Comparison of ENCODE assay signal across 11 cellular contexts in the genomic region with DNA sequence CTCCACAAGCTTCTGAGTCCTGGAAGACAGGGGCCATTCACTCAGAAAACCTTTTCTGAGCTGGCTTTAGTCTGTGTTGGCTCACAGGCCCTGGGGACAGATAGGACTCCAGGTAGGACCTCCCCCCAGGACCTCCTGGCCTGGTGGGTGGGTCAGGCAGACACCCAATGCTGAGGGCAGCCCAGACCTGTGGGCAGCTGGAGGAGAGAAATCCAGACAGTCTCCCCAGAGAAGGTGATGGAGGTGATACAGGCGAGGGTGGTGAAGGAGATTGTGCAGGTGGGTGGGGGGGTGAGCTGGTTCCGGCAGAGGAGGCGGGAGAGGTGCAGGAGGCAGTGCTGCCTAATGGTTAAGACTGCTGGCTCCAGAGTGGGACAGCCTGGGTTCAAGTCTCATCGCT. TPM values are rescaled to one million over a fixed set of nuclear protein-coding genes. Genes with fewer than 3 reads are reported as not detected.
DNase-seq lines count a peak whose midpoint lies in the region; ATAC-seq and TF ChIP-seq lines count a peak whose summit lies in the region.
"Had no signal": no experiment of that assay in that cellular context is flagged by ENCODE, and none has a peak within 500 bp of the region (broad histone marks: within the 10 kb centered on the region; RNA-seq: fewer than 3 reads in every experiment).

No MANE protein-coding gene starts in this region.

- peaks cover 10 to 29% of the 10 kb centered on the region in 2 donors for H3K36me3 ChIP-seq in ascending aorta
- H3K36me3 ChIP-seq in cardiac muscle cell = no peaks in the 10 kb centered on the region
- no peaks in the 10 kb centered on the region for H3K36me3 ChIP-seq in neural progenitor cell
- H3K36me3 ChIP-seq in tibial nerve = peaks cover 0 to 8% (median 0%) of the 10 kb centered on the region in 3 donors

- no peak for TF ChIP-seq POLR2A in tibial nerve (IDR thresholded peaks at IDR 0.05)

- H3K4me2 ChIP-seq in neural progenitor cell = no peak overlapping the region
- H3K4me2 ChIP-seq: SK-N-SH had no signal

- intact Hi-C loops in ascending aorta (cut with DNase I) = loop anchor here (1.0 to 5.0 kb wide), 3 partner anchors 14 to 78 kb away; no protein-coding TSS in a partner anchor
- intact Hi-C loops in activated T-helper 1 cell treated with anti-CD3 and anti-CD28 coated beads, Interleukin-12 subunit alpha, Interleukin-12 subunit beta, Interleukin-2, Interleukin-4 antibody, amounts not matched to agents 30 ng/mL and 10 ng/mL and 1 ng/mL, durations not matched to agents 14 hours and 24 hours and 36 hours (cut with micrococcal nuclease) = no loop called here

- no peak overlapping the region for H3K9ac ChIP-seq in neural progenitor cell
- H3K9ac ChIP-seq: SK-N-SH had no signal

- H3K27me3 ChIP-seq in ascending aorta (no peaks in the 10 kb centered on the region), cardiac muscle cell (no peaks in the 10 kb centered on the region), neural progenitor cell (no peaks in the 10 kb centered on the region), tibial nerve (no peaks in the 10 kb centered on the region)

- TF ChIP-seq CTCF in ascending aorta (IDR thresholded peaks at IDR 0.05) (no peak), cardiac muscle cell (IDR thresholded peaks at IDR 0.05; ENCODE audit: low read depth, low read length) (no peak), neural progenitor cell (IDR thresholded peaks at IDR 0.05) (no peak), tibial nerve (IDR thresholded peaks at IDR 0.05) (no peak), GM13977 (IDR thresholded peaks at IDR 0.05; ENCODE audit: extremely low read depth, insufficient read depth, missing control alignments) (no peak)

- no peaks in the 10 kb centered on the region for H3F3A ChIP-seq in neural progenitor cell (ENCODE audit: low read depth)

- peaks cover 15% of the 10 kb centered on the region for H3K27me3 Mint-ChIP-seq in neural progenitor cell (ENCODE audit: insufficient read depth, low read depth)
- peaks cover 13% of the 10 kb centered on the region for H3K27me3 Mint-ChIP-seq in activated T-helper 1 cell treated with anti-CD3 and anti-CD28 coated beads, Interleukin-12 subunit alpha, Interleukin-12 subunit beta, Interleukin-2, Interleukin-4 antibody, amounts not matched to agents 30 ng/mL and 10 ng/mL and 1 ng/mL, durations not matched to agents 14 hours and 24 hours and 36 hours (ENCODE audit: insufficient read depth)

- H3K27ac ChIP-seq in ascending aorta (peak overlapping the region; percentile 86 to 91), cardiac muscle cell (peak overlapping the region; percentile 57), neural progenitor cell (no peak overlapping the region), tibial nerve (peak overlapping the region in 3 of 4 donors; percentile 34 to 82 (median 38))
- H3K27ac ChIP-seq: VCaP had no signal

- in situ Hi-C loops in GM13977 (cut with MboI; ENCODE audit: low pct_unique_long_range_greater_than_20kb, low sequenced_read_pairs, unreplicated experiment) = loop anchor here (25.0 kb wide), 1 partner anchor 443 kb away; the partner anchor contains the start of gene WNT11

- H3K4me1 Mint-ChIP-seq in neural progenitor cell = peaks cover 19% of the 10 kb centered on the region
- no peaks in the 10 kb centered on the region for H3K4me1 Mint-ChIP-seq in activated T-helper 1 cell treated with anti-CD3 and anti-CD28 coated beads, Interleukin-12 subunit alpha, Interleukin-12 subunit beta, Interleukin-2, Interleukin-4 antibody, amounts not matched to agents 30 ng/mL and 10 ng/mL and 1 ng/mL, durations not matched to agents 14 hours and 24 hours and 36 hours (ENCODE audit: low read depth)

- H3K9me3 Mint-ChIP-seq in neural progenitor cell = no peaks in the 10 kb centered on the region
- H3K9me3 Mint-ChIP-seq in activated T-helper 1 cell treated with anti-CD3 and anti-CD28 coated beads, Interleukin-12 subunit alpha, Interleukin-12 subunit beta, Interleukin-2, Interleukin-4 antibody, amounts not matched to agents 30 ng/mL and 10 ng/mL and 1 ng/mL, durations not matched to agents 14 hours and 24 hours and 36 hours = no peaks in the 10 kb centered on the region

- H3K9me3 ChIP-seq in ascending aorta (no peaks in the 10 kb centered on the region), cardiac muscle cell (ENCODE audit: low read depth) (no peaks in the 10 kb centered on the region), neural progenitor cell (ENCODE audit: low read depth) (no peaks in the 10 kb centered on the region), tibial nerve (no peaks in the 10 kb centered on the region)
- H3K9me3 ChIP-seq: SK-N-SH had no signal

- WGBS in tibial nerve, 2 donors = 82 to 88% methylated on average over 4 of the region's 4 CpGs

- H3K79me2 ChIP-seq in neural progenitor cell (ENCODE audit: low read depth) = no peaks in the 10 kb centered on the region

- peak in 1 of 2 donors; percentile 60 for DNase-seq in ascending aorta (ENCODE audit: low spot score in 2 of 2)
- no peak for DNase-seq in cardiac muscle cell (ENCODE audit: low read depth in 1 of 2, low spot score in 1 of 2)
- DNase-seq in neural progenitor cell (ENCODE audit: low spot score) = no peak
- DNase-seq in tibial nerve (ENCODE audit: low spot score in 2 of 2) = no peak
- no peak for DNase-seq in activated T-helper 1 cell treated with anti-CD3 and anti-CD28 coated beads, Interleukin-12 subunit alpha, Interleukin-12 subunit beta, Interleukin-2, Interleukin-4 antibody, amounts not matched to agents 30 ng/mL and 10 ng/mL and 1 ng/mL, durations not matched to agents 14 hours and 24 hours and 36 hours (ENCODE audit: low spot score)
- DNase-seq in GM13977 (ENCODE audit: low spot score) = no peak
- DNase-seq: mammary epithelial cell, SK-N-SH had no signal

- H3K27ac Mint-ChIP-seq in neural progenitor cell = peak overlapping the region; percentile 60
- no peak overlapping the region for H3K27ac Mint-ChIP-seq in activated T-helper 1 cell treated with anti-CD3 and anti-CD28 coated beads, Interleukin-12 subunit alpha, Interleukin-12 subunit beta, Interleukin-2, Interleukin-4 antibody, amounts not matched to agents 30 ng/mL and 10 ng/mL and 1 ng/mL, durations not matched to agents 14 hours and 24 hours and 36 hours

- H3K36me3 Mint-ChIP-seq in neural progenitor cell = no peaks in the 10 kb centered on the region
- H3K36me3 Mint-ChIP-seq in activated T-helper 1 cell treated with anti-CD3 and anti-CD28 coated beads, Interleukin-12 subunit alpha, Interleukin-12 subunit beta, Interleukin-2, Interleukin-4 antibody, amounts not matched to agents 30 ng/mL and 10 ng/mL and 1 ng/mL, durations not matched to agents 14 hours and 24 hours and 36 hours (ENCODE audit: low read depth) = no peaks in the 10 kb centered on the region
- H3K36me3 Mint-ChIP-seq: CD14-positive monocyte had no signal

- H3K4me3 ChIP-seq in ascending aorta = no peak overlapping the region
- H3K4me3 ChIP-seq in cardiac muscle cell = no peak overlapping the region
- no peak overlapping the region for H3K4me3 ChIP-seq in neural progenitor cell
- no peak overlapping the region for H3K4me3 ChIP-seq in tibial nerve

- H3K4me1 ChIP-seq in ascending aorta (peaks cover 26 to 54% of the 10 kb centered on the region in 2 donors), cardiac muscle cell (ENCODE audit: low read depth) (peaks cover 19% of the 10 kb centered on the region), neural progenitor cell (no peaks in the 10 kb centered on the region), tibial nerve (peaks cover 0 to 76% (median 17%) of the 10 kb centered on the region in 4 donors)

- TF ChIP-seq EP300 in tibial nerve (IDR thresholded peaks at IDR 0.05) = no peak

- no peak for ATAC-seq in HG03039 (IDR thresholded peaks at IDR 0.05; ENCODE audit: unreplicated experiment)

- H3K4me3 Mint-ChIP-seq in neural progenitor cell = no peak overlapping the region
- H3K4me3 Mint-ChIP-seq in activated T-helper 1 cell treated with anti-CD3 and anti-CD28 coated beads, Interleukin-12 subunit alpha, Interleukin-12 subunit beta, Interleukin-2, Interleukin-4 antibody, amounts not matched to agents 30 ng/mL and 10 ng/mL and 1 ng/mL, durations not matched to agents 14 hours and 24 hours and 36 hours = no peak overlapping the region
- H3K4me3 Mint-ChIP-seq: CD14-positive monocyte had no signal

- H2AFZ ChIP-seq in neural progenitor cell (replicated peaks) = no peak overlapping the region

- H4K20me1 ChIP-seq in neural progenitor cell (ENCODE audit: low read depth) = no peaks in the 10 kb centered on the region

RNA-seq across cellular contexts. Expression of gene LRRC32, which starts 15.6 kb away (rescaled TPM):
- total RNA-seq in ascending aorta (280 TPM), cardiac muscle cell (15.9 and 21.8 TPM in 2 replicates), neural progenitor cell (ENCODE audit: low replicate concordance) (0.21 and 1.1 TPM in 2 replicates), tibial nerve (100 to 1,000 TPM in 1 of 4 donors, 10 to 100 TPM in 3; 45.0 to 117 (median 73.4) TPM)
- polyA plus RNA-seq in cardiac muscle cell = 6.3 and 18.8 TPM in 2 replicates
- 5.5 and 5.7 TPM in 2 replicates for total RNA-seq in activated T-helper 1 cell treated with anti-CD3 and anti-CD28 coated beads, Interleukin-12 subunit alpha, Interleukin-12 subunit beta, Interleukin-2, Interleukin-4 antibody, amounts not matched to agents 30 ng/mL and 10 ng/mL and 1 ng/mL, durations not matched to agents 14 hours and 24 hours and 36 hours
- polyA plus RNA-seq: CD14-positive monocyte, mammary epithelial cell had no signal
